In genomic region chr13:38401276-38401675, GRCh38 we compare ENCODE assay signal across 29 cellular contexts.
"Had no signal": no experiment of that assay in that cellular context is flagged by ENCODE, and none has a peak within 500 bp of the region (broad histone marks: within the 10 kb centered on the region; RNA-seq: fewer than 3 reads in every experiment).

No MANE protein-coding gene starts in this region.

- H3K4me3 ChIP-seq: adrenal gland, body of pancreas, esophagus squamous epithelium had no signal

- ATAC-seq: activated CD4-positive, alpha-beta T cell treated with anti-CD3 and anti-CD28 coated beads for 36 hours; activated CD8-positive, alpha-beta memory T cell treated with anti-CD3 and anti-CD28 coated beads, Interleukin-2, amount 10 ng/mL, durations not matched to agents 7 days and 5 days; activated CD8-positive, alpha-beta T cell treated with anti-CD3 and anti-CD28 coated beads, Interleukin-2, amount 10 ng/mL, durations not matched to agents 7 days and 5 days; activated naive CD8-positive, alpha-beta T cell treated with anti-CD3 and anti-CD28 coated beads, Interleukin-2, amount 50 U/mL, for 24 hours; body of pancreas; effector memory CD8-positive, alpha-beta T cell had no signal

- DNase-seq: activated CD4-positive, alpha-beta memory T cell treated with anti-CD3 and anti-CD28 coated beads for 36 hours; activated CD4-positive, alpha-beta T cell treated with anti-CD3 and anti-CD28 coated beads for 36 hours; activated CD4-positive, alpha-beta T cell treated with anti-CD3 and anti-CD28 coated beads, Interleukin-2, amount 10 ng/mL, durations not matched to agents 24 days and 14 days; activated CD4-positive, CD25-positive, alpha-beta regulatory T cell; activated CD4-positive, CD25-positive, alpha-beta regulatory T cell treated with anti-CD3 and anti-CD28 coated beads, Interleukin-2, amount 50 U/mL, for 72 hours; activated CD8-positive, alpha-beta memory T cell treated with anti-CD3 and anti-CD28 coated beads, Interleukin-2, amount 10 ng/mL, durations not matched to agents 7 days and 5 days; activated CD8-positive, alpha-beta memory T cell treated with anti-CD3 and anti-CD28 coated beads, Interleukin-2, amount 50 U/mL, for 4 hours; activated CD8-positive, alpha-beta T cell treated with anti-CD3 and anti-CD28 coated beads, Interleukin-2, amount 10 ng/mL, durations not matched to agents 7 days and 5 days; activated effector memory CD4-positive, alpha-beta T cell treated with anti-CD3 and anti-CD28 coated beads, Interleukin-2, amount 50 U/mL, for 16 hours; activated naive CD4-positive, alpha-beta T cell treated with anti-CD3 and anti-CD28 coated beads for 36 hours; activated naive CD8-positive, alpha-beta T cell treated with anti-CD3 and anti-CD28 coated beads for 36 hours; activated naive CD8-positive, alpha-beta T cell treated with anti-CD3 and anti-CD28 coated beads, Interleukin-2, amount 50 U/mL, for 24 hours; activated T-cell treated with anti-CD3 and anti-CD28 coated beads, Interleukin-2, amount 50 U/mL, for 1 hour; activated T-cell treated with anti-CD3 and anti-CD28 coated beads, Interleukin-2, amount 50 U/mL, for 48 hours; adrenal gland; amygdala; aorta; body of pancreas; caudate nucleus; cortex of kidney; dermis blood vessel endothelial cell; effector CD4-positive, alpha-beta T cell; effector memory CD8-positive, alpha-beta T cell; esophagus squamous epithelium; head of caudate nucleus; T-helper 2 cell had no signal

- FAIRE-seq: colon, endothelial cell of umbilical vein, frontal cortex had no signal
